8 cellular contexts compared by ENCODE assay signal in the genomic region with DNA sequence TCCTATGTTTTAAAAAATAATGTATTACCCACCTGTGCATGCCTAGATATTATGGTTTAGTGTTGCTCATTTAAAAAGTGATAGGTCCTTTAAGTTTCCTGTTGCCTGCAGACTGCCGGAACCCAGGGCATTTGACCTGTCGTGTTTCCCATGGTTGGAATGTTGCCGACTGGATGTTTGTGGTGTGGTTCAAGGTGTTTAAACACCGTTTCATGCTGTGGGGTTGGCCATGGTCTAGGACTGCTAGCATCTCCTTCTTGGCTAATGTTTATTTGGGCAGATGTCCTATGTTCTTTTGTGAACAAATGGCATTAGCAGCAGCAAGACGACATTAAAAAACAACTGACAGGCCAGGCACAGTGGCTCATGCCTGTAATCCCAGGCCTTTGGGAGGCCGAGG.
"Had no signal": no experiment of that assay in that cellular context is flagged by ENCODE, and none has a peak within 500 bp of the region (broad histone marks: within the 10 kb centered on the region; RNA-seq: fewer than 3 reads in every experiment).

No MANE protein-coding gene starts in this region.

- H3K4me3 ChIP-seq: GM23248, K562 had no signal

- ATAC-seq: K562 had no signal

- DNase-seq: GM23248, GOT3, H9, HCEC 1CT, HFFc6, IMR-90, KG1 had no signal
